ENCODE assay signal across 18 cellular contexts in the genomic region with DNA sequence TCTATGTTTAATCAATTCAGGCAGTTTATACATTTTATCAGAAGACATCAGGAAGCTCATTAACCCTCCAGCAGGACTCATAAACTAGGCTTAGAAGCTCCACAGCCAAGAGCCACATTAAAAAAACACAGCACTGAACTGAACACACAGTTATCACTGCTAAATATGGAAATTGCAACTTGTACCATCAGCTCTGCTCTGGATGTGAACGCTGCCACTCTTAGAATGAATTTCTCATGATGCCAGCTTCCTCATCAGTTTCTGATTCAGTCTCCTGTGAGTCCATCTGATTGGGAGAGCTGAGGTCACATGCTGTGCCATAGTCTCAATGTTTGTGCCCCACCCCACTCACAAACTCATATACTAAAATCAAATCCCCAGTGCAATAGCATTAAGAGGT. TPM values are rescaled to one million over a fixed set of nuclear protein-coding genes. Genes with fewer than 3 reads are reported as not detected.
DNase-seq lines count a peak whose midpoint lies in the region; ATAC-seq lines count a peak whose summit lies in the region.
"Had no signal": no experiment of that assay in that cellular context is flagged by ENCODE, and none has a peak within 500 bp of the region (broad histone marks: within the 10 kb centered on the region; RNA-seq: fewer than 3 reads in every experiment).

No MANE protein-coding gene starts in this region.

- DNase-seq in NCI-H446 treated with DMSO at 0.1 percent for 48 hours (lab: John Stamatoyannopoulos, UW) (peak; percentile 24), memory B cell (ENCODE audit: low spot score in 2 of 2) (no peak), cerebellum (ENCODE audit: low spot score) (no peak), NCI-H526 treated with DMSO at 0.1 percent for 48 hours (lab: John Stamatoyannopoulos, UW) (no peak)
- DNase-seq: ACHN, AML-193, DMS53, NCI-H1105 treated with DMSO at 0.1 percent for 48 hours, NCI-H1694 treated with DMSO at 0.1 percent for 48 hours, NCI-H774, SW 1271 had no signal

- ATAC-seq in GM18867 (IDR thresholded peaks at IDR 0.05; ENCODE audit: unreplicated experiment) (peak; percentile 58), HG02798 (IDR thresholded peaks at IDR 0.05; ENCODE audit: poor library complexity, unreplicated experiment) (peak; percentile 52), memory B cell (ENCODE audit: low read depth) (peak; percentile 38), GM19328 (IDR thresholded peaks at IDR 0.05; ENCODE audit: unreplicated experiment) (no peak)
- ATAC-seq: GM23338, HepG2, Panc1 had no signal

- H3K9me3 Mint-ChIP-seq in memory B cell: no peaks in the 10 kb centered on the region
- H3K9me3 Mint-ChIP-seq: CD14-positive monocyte, GM23338 had no signal

- H3K36me3 Mint-ChIP-seq in memory B cell: no peaks in the 10 kb centered on the region
- H3K36me3 Mint-ChIP-seq: CD14-positive monocyte had no signal

- no peak overlapping the region for H3K27ac Mint-ChIP-seq in memory B cell
- H3K27ac Mint-ChIP-seq: CD14-positive monocyte, GM23338 had no signal

- no peak overlapping the region for H3K4me3 Mint-ChIP-seq in memory B cell
- H3K4me3 Mint-ChIP-seq: CD14-positive monocyte, GM23338 had no signal

- no peaks in the 10 kb centered on the region for H3K4me1 Mint-ChIP-seq in memory B cell
- H3K4me1 Mint-ChIP-seq: GM23338 had no signal

- peaks cover 3% of the 10 kb centered on the region for H3K27me3 Mint-ChIP-seq in memory B cell

RNA-seq across cellular contexts. Expression of a gene that starts 17.1 kb away (rescaled TPM):
- 31.8 TPM for total RNA-seq in cerebellum

RNA-seq across cellular contexts. Expression of a gene that starts 55.0 kb away (rescaled TPM):
- 6.0 TPM for total RNA-seq in cerebellum
